In the genomic region with DNA sequence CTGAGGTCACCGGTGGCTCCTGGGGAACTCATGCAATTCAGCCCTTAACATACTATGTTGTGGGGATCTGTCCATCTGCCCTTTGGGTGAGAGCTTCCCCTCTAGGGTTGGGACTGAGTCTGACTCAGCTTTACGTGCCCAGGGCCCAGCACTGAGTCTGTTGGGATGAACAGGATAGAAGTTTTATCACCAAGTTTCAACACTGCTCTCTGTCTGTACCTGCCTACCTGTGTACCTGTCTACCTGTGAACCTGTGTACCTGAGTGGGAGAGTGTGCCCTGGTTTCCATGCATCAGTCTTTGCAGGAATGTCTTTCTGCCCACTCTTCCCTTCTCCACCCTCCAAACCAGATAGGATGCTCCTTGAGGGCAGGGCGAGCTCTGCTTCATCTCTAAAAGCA, we compare ENCODE assay signal across 23 cellular contexts.
"Had no signal": no experiment of that assay in that cellular context is flagged by ENCODE, and none has a peak within 500 bp of the region (broad histone marks: within the 10 kb centered on the region; RNA-seq: fewer than 3 reads in every experiment).

No MANE protein-coding gene starts in this region.

- H3K27ac ChIP-seq: adrenal gland, Peyer's patch, RWPE1 had no signal

- H3K36me3 ChIP-seq: adrenal gland, Peyer's patch had no signal

- H3K27ac Mint-ChIP-seq: activated B cell treated with CpG ODN at 0.5 μM for 24 hours; activated CD4-positive, alpha-beta memory T cell treated with anti-CD3 and anti-CD28 coated beads, Interleukin-2, amount 10 ng/mL, durations not matched to agents 7 days and 5 days; activated naive CD4-positive, alpha-beta T cell treated with anti-CD3 and anti-CD28 coated beads for 36 hours; activated naive CD8-positive, alpha-beta T cell treated with anti-CD3 and anti-CD28 coated beads for 36 hours; activated T-helper 17 cell treated with anti-CD3 and anti-CD28 coated beads, Interleukin-2, amount 50 U/mL, for 72 hours had no signal

- H3K4me1 Mint-ChIP-seq: activated B cell treated with CpG ODN at 0.5 μM for 24 hours; activated CD4-positive, alpha-beta memory T cell treated with anti-CD3 and anti-CD28 coated beads, Interleukin-2, amount 10 ng/mL, durations not matched to agents 7 days and 5 days; activated T-helper 17 cell treated with anti-CD3 and anti-CD28 coated beads, Interleukin-2, amount 50 U/mL, for 72 hours; central memory CD8-positive, alpha-beta T cell had no signal

- H3K4me3 Mint-ChIP-seq: activated B cell treated with CpG ODN at 0.5 μM for 24 hours; activated CD4-positive, alpha-beta memory T cell treated with anti-CD3 and anti-CD28 coated beads, Interleukin-2, amount 10 ng/mL, durations not matched to agents 7 days and 5 days; activated naive CD4-positive, alpha-beta T cell treated with anti-CD3 and anti-CD28 coated beads for 36 hours; activated naive CD8-positive, alpha-beta T cell treated with anti-CD3 and anti-CD28 coated beads for 36 hours; activated T-helper 17 cell treated with anti-CD3 and anti-CD28 coated beads, Interleukin-2, amount 50 U/mL, for 72 hours; central memory CD8-positive, alpha-beta T cell; T-helper 17 cell had no signal

- H3K9me3 ChIP-seq: adrenal gland, Peyer's patch had no signal

- DNase-seq: activated B cell treated with CpG ODN at 0.5 μM for 24 hours; activated CD4-positive, alpha-beta memory T cell treated with anti-CD3 and anti-CD28 coated beads, Interleukin-2, amount 10 ng/mL, durations not matched to agents 7 days and 5 days; activated CD4-positive, alpha-beta T cell treated with anti-CD3 and anti-CD28 coated beads, Interleukin-2, amount 50 U/mL, for 1 hour; activated gamma-delta T cell; activated naive CD4-positive, alpha-beta T cell treated with anti-CD3 and anti-CD28 coated beads for 36 hours; activated naive CD8-positive, alpha-beta T cell treated with anti-CD3 and anti-CD28 coated beads for 36 hours; activated T-cell treated with anti-CD3 and anti-CD28 coated beads for 4 hours; activated T-cell treated with anti-CD3 and anti-CD28 coated beads, Interleukin-2, amount 50 U/mL, for 48 hours; adrenal gland; anterior cingulate cortex; Karpas-422; NCI-H1105 treated with DMSO at 0.1 percent for 48 hours; NCI-H1436 treated with DMSO at 0.1 percent for 48 hours; NCI-H187; NCI-H2081; NCI-H524; Peyer's patch; SHP77; T-helper 17 cell; T-helper 9 cell had no signal

- ATAC-seq: activated T-helper 17 cell treated with anti-CD3 and anti-CD28 coated beads, Interleukin-2, amount 50 U/mL, for 72 hours; T-helper 17 cell had no signal

- H3K4me3 ChIP-seq: adrenal gland, Peyer's patch had no signal

- H3K27me3 ChIP-seq: Peyer's patch had no signal

- H3K9me3 Mint-ChIP-seq: activated B cell treated with CpG ODN at 0.5 μM for 24 hours; activated CD4-positive, alpha-beta memory T cell treated with anti-CD3 and anti-CD28 coated beads, Interleukin-2, amount 10 ng/mL, durations not matched to agents 7 days and 5 days; activated naive CD4-positive, alpha-beta T cell treated with anti-CD3 and anti-CD28 coated beads for 36 hours; activated naive CD8-positive, alpha-beta T cell treated with anti-CD3 and anti-CD28 coated beads for 36 hours; activated T-helper 17 cell treated with anti-CD3 and anti-CD28 coated beads, Interleukin-2, amount 50 U/mL, for 72 hours; central memory CD8-positive, alpha-beta T cell had no signal

- H3K36me3 Mint-ChIP-seq: activated naive CD8-positive, alpha-beta T cell treated with anti-CD3 and anti-CD28 coated beads for 36 hours had no signal
